1 cellular context compared by ENCODE assay signal in the genomic region with DNA sequence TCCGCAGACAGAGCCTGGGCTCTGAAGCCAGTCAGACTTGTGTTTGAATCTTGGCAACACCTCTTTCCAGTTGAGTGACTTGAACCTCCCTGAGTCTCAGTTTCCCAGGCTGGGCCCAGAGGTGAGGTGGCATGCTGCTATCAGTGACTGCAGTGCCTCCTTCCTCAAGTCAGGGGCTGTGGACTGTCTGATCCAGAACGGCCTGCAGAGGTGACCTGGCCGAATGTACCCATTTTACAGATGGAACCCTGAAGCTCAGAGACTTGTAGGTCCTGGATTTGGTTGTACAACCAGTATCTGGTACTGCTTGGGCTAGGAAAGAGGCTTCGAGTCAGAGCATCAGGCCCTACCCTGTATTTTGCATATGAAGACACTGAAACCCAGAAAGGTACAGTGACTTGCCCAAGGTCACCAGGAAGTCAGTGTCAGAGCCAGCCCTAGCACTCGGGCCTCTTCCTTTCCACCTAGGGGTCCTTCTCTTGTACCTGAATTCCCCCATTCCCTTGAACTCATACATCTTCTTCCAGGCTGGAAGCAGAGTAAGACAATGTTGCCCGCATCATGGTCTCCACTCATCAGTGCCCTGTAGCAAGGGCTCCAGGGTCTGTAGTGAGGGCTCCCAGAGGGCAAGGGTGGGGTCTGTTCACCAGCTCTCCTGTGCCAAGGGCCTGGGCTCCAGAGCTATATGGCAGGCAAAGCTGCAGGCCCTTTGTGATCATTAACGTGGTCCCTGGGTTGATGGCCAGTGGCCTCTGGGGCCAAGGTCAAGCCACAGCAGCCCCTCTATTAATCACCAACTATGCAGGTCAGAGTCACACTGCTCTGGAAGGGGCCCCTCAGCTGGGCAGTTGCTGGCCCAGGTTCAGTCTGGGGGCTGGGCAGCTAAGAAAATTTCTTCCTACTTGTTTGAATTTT.
TF ChIP-seq lines count a peak whose summit lies in the region.

No MANE protein-coding gene starts in this region.

TF ChIP-seq in HepG2, 621 proteins besides CTCF, POLR2A, EP300 and RAD21 (continued from another document and continues in another):
- TF ChIP-seq ZNF329 (CRISPR knock-in tag; IDR thresholded peaks at IDR 0.05; ENCODE audit: low read depth) = no peak
- no peak for TF ChIP-seq KLF13 (CRISPR knock-in tag; IDR thresholded peaks at IDR 0.05)
- TF ChIP-seq YY1 (IDR thresholded peaks at IDR 0.05; ENCODE audit: insufficient read depth, insufficient replicate concordance, low read depth, low read length) = peak; percentile 51
- TF ChIP-seq ZNF777 (CRISPR knock-in tag; IDR thresholded peaks at IDR 0.05) = peak; percentile 13; the same call in 1 of the 2 replicates
- 0 out of 2 replicates have a peak, but pooled peaks have one; percentile 32 for TF ChIP-seq ZNF563 (CRISPR knock-in tag; IDR thresholded peaks at IDR 0.05)
- TF ChIP-seq XBP1 (CRISPR knock-in tag; IDR thresholded peaks at IDR 0.05) = no peak
- TF ChIP-seq BRCA1 (CRISPR knock-in tag; IDR thresholded peaks at IDR 0.05) = peak; percentile 87; the same call in 1 of the 2 replicates
- peak; percentile 98 for TF ChIP-seq ZBTB7A (CRISPR knock-in tag; IDR thresholded peaks at IDR 0.05)
- peak; percentile 62; the same call in 1 of the 2 replicates for TF ChIP-seq BORCS8-MEF2B (CRISPR knock-in tag; IDR thresholded peaks at IDR 0.05)
- TF ChIP-seq PPARG (CRISPR knock-in tag; conservative IDR thresholded peaks at IDR 0.05) = peak; percentile 96
- TF ChIP-seq SALL2 (CRISPR knock-in tag; IDR thresholded peaks at IDR 0.05) = peak; percentile 22; the same call in 1 of the 2 replicates
- TF ChIP-seq, protein P1, sequence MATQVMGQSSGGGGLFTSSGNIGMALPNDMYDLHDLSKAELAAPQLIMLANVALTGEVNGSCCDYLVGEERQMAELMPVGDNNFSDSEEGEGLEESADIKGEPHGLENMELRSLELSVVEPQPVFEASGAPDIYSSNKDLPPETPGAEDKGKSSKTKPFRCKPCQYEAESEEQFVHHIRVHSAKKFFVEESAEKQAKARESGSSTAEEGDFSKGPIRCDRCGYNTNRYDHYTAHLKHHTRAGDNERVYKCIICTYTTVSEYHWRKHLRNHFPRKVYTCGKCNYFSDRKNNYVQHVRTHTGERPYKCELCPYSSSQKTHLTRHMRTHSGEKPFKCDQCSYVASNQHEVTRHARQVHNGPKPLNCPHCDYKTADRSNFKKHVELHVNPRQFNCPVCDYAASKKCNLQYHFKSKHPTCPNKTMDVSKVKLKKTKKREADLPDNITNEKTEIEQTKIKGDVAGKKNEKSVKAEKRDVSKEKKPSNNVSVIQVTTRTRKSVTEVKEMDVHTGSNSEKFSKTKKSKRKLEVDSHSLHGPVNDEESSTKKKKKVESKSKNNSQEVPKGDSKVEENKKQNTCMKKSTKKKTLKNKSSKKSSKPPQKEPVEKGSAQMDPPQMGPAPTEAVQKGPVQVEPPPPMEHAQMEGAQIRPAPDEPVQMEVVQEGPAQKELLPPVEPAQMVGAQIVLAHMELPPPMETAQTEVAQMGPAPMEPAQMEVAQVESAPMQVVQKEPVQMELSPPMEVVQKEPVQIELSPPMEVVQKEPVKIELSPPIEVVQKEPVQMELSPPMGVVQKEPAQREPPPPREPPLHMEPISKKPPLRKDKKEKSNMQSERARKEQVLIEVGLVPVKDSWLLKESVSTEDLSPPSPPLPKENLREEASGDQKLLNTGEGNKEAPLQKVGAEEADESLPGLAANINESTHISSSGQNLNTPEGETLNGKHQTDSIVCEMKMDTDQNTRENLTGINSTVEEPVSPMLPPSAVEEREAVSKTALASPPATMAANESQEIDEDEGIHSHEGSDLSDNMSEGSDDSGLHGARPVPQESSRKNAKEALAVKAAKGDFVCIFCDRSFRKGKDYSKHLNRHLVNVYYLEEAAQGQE (IDR thresholded peaks at IDR 0.05; ENCODE audit: borderline replicate concordance in 1 of 2, low read depth in 1 of 2, low read length in 2 of 2) = peak in 1 of 2 experiments; percentile 76; a peak in 1 of 4 replicates
- TF ChIP-seq, protein P2, sequence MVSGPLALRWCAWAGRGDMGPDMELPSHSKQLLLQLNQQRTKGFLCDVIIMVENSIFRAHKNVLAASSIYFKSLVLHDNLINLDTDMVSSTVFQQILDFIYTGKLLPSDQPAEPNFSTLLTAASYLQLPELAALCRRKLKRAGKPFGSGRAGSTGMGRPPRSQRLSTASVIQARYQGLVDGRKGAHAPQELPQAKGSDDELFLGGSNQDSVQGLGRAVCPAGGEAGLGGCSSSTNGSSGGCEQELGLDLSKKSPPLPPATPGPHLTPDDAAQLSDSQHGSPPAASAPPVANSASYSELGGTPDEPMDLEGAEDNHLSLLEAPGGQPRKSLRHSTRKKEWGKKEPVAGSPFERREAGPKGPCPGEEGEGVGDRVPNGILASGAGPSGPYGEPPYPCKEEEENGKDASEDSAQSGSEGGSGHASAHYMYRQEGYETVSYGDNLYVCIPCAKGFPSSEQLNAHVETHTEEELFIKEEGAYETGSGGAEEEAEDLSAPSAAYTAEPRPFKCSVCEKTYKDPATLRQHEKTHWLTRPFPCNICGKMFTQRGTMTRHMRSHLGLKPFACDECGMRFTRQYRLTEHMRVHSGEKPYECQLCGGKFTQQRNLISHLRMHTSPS (CRISPR knock-in tag; IDR thresholded peaks at IDR 0.05; ENCODE audit: low read depth) = peak; percentile 96
- TF ChIP-seq, protein P3, sequence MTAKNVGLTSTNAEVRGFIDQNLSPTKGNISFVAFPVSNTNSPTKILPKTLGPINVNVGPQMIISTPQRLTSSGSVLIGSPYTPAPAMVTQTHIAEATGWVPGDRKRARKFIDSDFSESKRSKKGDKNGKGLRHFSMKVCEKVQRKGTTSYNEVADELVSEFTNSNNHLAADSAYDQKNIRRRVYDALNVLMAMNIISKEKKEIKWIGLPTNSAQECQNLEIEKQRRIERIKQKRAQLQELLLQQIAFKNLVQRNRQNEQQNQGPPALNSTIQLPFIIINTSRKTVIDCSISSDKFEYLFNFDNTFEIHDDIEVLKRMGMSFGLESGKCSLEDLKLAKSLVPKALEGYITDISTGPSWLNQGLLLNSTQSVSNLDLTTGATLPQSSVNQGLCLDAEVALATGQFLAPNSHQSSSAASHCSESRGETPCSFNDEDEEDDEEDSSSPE (CRISPR knock-in tag; IDR thresholded peaks at IDR 0.05) = peak; percentile 14; the same call in 1 of the 2 replicates
- peak; percentile 66 for TF ChIP-seq KMT2B (CRISPR knock-in tag; IDR thresholded peaks at IDR 0.05)
- peak; percentile 77 for TF ChIP-seq ASH2L (IDR thresholded peaks at IDR 0.05; ENCODE audit: insufficient read length, low read depth, low read length)
- peak; percentile 77; the same call in 1 of the 2 replicates for TF ChIP-seq MAZ (IDR thresholded peaks at IDR 0.05; ENCODE audit: borderline replicate concordance, low read depth, low read length)
- TF ChIP-seq MAZ (CRISPR knock-in tag; IDR thresholded peaks at IDR 0.05; ENCODE audit: low read depth) = no peak; the same call in 1 of the 2 replicates
- 0 out of 2 replicates have a peak, but pooled peaks have one; percentile 63 for TF ChIP-seq ZKSCAN8 (CRISPR knock-in tag; IDR thresholded peaks at IDR 0.05; ENCODE audit: borderline replicate concordance)
- peak; percentile 62; the same call in 1 of the 2 replicates for TF ChIP-seq BRD4 (CRISPR knock-in tag; IDR thresholded peaks at IDR 0.05)
- peak; percentile 87 for TF ChIP-seq PHF21A (CRISPR knock-in tag; IDR thresholded peaks at IDR 0.05)
- peak; percentile 71; the same call in 1 of the 2 replicates for TF ChIP-seq ZNF350 (CRISPR knock-in tag; IDR thresholded peaks at IDR 0.05; ENCODE audit: borderline replicate concordance, low read depth)
- peak; percentile 95 for TF ChIP-seq KDM1A (CRISPR knock-in tag; IDR thresholded peaks at IDR 0.05)
- TF ChIP-seq ZBTB3 (CRISPR knock-in tag; IDR thresholded peaks at IDR 0.05; ENCODE audit: borderline replicate concordance, low read depth) = no peak
- TF ChIP-seq ZNF878 (CRISPR knock-in tag; IDR thresholded peaks at IDR 0.05) = peak; percentile 80; the same call in 1 of the 2 replicates
- peak; percentile 66; the same call in 1 of the 2 replicates for TF ChIP-seq SP5 (CRISPR knock-in tag; IDR thresholded peaks at IDR 0.05; ENCODE audit: borderline replicate concordance, low read depth)
- TF ChIP-seq, protein P4, sequence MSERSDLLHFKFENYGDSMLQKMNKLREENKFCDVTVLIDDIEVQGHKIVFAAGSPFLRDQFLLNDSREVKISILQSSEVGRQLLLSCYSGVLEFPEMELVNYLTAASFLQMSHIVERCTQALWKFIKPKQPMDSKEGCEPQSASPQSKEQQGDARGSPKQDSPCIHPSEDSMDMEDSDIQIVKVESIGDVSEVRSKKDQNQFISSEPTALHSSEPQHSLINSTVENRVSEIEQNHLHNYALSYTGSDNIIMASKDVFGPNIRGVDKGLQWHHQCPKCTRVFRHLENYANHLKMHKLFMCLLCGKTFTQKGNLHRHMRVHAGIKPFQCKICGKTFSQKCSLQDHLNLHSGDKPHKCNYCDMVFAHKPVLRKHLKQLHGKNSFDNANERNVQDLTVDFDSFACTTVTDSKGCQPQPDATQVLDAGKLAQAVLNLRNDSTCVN (CRISPR knock-in tag; IDR thresholded peaks at IDR 0.05; ENCODE audit: borderline replicate concordance) = peak; percentile 54; the same call in 1 of the 2 replicates
- peak; percentile 57; the same call in 1 of the 2 replicates for TF ChIP-seq CHD2 (IDR thresholded peaks at IDR 0.05; ENCODE audit: low read depth, low read length)
- no peak; the same call in 1 of the 2 replicates for TF ChIP-seq ZIK1 (CRISPR knock-in tag; IDR thresholded peaks at IDR 0.05; ENCODE audit: borderline replicate concordance, low read depth)
- TF ChIP-seq, protein P5, sequence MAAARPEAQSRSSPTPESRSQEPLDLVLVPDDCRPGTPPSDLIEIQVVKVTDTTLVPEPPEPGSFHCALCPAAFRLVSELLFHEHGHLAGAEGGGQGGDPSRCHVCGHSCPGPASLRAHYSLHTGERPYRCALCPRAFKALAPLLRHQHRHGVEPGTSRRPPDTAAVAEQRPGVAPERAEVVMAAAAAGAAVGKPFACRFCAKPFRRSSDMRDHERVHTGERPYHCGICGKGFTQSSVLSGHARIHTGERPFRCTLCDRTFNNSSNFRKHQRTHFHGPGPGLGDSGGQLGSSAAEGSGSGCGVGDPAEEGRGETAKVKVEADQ (CRISPR knock-in tag; IDR thresholded peaks at IDR 0.05; ENCODE audit: borderline replicate concordance) = 0 out of 2 replicates have a peak, but pooled peaks have one; percentile 14
- peak; percentile 57 for TF ChIP-seq RCOR2 (CRISPR knock-in tag; IDR thresholded peaks at IDR 0.05)
- TF ChIP-seq ZNF160 (CRISPR knock-in tag; IDR thresholded peaks at IDR 0.05) = no peak
- TF ChIP-seq ISL2 (CRISPR knock-in tag; IDR thresholded peaks at IDR 0.05) = peak; percentile 88
- TF ChIP-seq HCFC1 (IDR thresholded peaks at IDR 0.05; ENCODE audit: low read depth, low read length) = no peak
- 0 out of 2 replicates have a peak, but pooled peaks have one; percentile 19 for TF ChIP-seq YEATS4 (CRISPR knock-in tag; IDR thresholded peaks at IDR 0.05; ENCODE audit: borderline replicate concordance)
- 0 out of 2 replicates have a peak, but pooled peaks have one; percentile 17 for TF ChIP-seq GTF3A (CRISPR knock-in tag; conservative IDR thresholded peaks at IDR 0.05)
- TF ChIP-seq, protein P6, sequence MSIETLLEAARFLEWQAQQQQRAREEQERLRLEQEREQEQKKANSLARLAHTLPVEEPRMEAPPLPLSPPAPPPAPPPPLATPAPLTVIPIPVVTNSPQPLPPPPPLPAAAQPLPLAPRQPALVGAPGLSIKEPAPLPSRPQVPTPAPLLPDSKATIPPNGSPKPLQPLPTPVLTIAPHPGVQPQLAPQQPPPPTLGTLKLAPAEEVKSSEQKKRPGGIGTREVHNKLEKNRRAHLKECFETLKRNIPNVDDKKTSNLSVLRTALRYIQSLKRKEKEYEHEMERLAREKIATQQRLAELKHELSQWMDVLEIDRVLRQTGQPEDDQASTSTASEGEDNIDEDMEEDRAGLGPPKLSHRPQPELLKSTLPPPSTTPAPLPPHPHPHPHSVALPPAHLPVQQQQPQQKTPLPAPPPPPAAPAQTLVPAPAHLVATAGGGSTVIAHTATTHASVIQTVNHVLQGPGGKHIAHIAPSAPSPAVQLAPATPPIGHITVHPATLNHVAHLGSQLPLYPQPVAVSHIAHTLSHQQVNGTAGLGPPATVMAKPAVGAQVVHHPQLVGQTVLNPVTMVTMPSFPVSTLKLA (IDR thresholded peaks at IDR 0.05) = no peak
- no peak for TF ChIP-seq NFIC (IDR thresholded peaks at IDR 0.05; ENCODE audit: low read length)
- TF ChIP-seq, protein P7, sequence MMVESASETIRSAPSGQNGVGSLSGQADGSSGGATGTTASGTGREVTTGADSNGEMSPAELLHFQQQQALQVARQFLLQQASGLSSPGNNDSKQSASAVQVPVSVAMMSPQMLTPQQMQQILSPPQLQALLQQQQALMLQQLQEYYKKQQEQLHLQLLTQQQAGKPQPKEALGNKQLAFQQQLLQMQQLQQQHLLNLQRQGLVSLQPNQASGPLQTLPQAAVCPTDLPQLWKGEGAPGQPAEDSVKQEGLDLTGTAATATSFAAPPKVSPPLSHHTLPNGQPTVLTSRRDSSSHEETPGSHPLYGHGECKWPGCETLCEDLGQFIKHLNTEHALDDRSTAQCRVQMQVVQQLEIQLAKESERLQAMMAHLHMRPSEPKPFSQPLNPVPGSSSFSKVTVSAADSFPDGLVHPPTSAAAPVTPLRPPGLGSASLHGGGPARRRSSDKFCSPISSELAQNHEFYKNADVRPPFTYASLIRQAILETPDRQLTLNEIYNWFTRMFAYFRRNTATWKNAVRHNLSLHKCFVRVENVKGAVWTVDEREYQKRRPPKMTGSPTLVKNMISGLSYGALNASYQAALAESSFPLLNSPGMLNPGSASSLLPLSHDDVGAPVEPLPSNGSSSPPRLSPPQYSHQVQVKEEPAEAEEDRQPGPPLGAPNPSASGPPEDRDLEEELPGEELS (CRISPR knock-in tag; IDR thresholded peaks at IDR 0.05) = peak; percentile 81
- 0 out of 2 replicates have a peak, but pooled peaks have one; percentile 40 for TF ChIP-seq NRL (CRISPR knock-in tag; IDR thresholded peaks at IDR 0.05; ENCODE audit: borderline replicate concordance)
- peak; percentile 53; the same call in 1 of the 2 replicates for TF ChIP-seq POLR2AphosphoS5 (IDR thresholded peaks at IDR 0.05; ENCODE audit: low read depth, low read length)
- TF ChIP-seq ERF (CRISPR knock-in tag; IDR thresholded peaks at IDR 0.05) = peak; percentile 59; the same call in 1 of the 2 replicates
- peak; percentile 52 for TF ChIP-seq ELF3 (CRISPR knock-in tag; IDR thresholded peaks at IDR 0.05)
- TF ChIP-seq, protein P8, sequence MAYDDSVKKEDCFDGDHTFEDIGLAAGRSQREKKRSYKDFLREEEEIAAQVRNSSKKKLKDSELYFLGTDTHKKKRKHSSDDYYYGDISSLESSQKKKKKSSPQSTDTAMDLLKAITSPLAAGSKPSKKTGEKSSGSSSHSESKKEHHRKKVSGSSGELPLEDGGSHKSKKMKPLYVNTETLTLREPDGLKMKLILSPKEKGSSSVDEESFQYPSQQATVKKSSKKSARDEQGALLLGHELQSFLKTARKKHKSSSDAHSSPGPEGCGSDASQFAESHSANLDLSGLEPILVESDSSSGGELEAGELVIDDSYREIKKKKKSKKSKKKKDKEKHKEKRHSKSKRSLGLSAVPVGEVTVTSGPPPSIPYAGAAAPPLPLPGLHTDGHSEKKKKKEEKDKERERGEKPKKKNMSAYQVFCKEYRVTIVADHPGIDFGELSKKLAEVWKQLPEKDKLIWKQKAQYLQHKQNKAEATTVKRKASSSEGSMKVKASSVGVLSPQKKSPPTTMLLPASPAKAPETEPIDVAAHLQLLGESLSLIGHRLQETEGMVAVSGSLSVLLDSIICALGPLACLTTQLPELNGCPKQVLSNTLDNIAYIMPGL (CRISPR knock-in tag; IDR thresholded peaks at IDR 0.05; ENCODE audit: borderline replicate concordance in 1 of 2, low read depth in 1 of 2) = no peak; a peak in 2 of 4 replicates
- 0 out of 2 replicates have a peak, but pooled peaks have one; percentile 50 for TF ChIP-seq ZNF589 (CRISPR knock-in tag; conservative IDR thresholded peaks at IDR 0.05)
- peak; percentile 88 for TF ChIP-seq ZFX (CRISPR knock-in tag; IDR thresholded peaks at IDR 0.05; ENCODE audit: low read depth)
- TF ChIP-seq SALL1 (CRISPR knock-in tag; IDR thresholded peaks at IDR 0.05) = peak; percentile 97
